8 cellular contexts compared by ENCODE assay signal in genomic region chr19:47157455-47158321, GRCh38. TPM values are rescaled to one million over a fixed set of nuclear protein-coding genes. Genes with fewer than 3 reads are reported as not detected.
DNase-seq lines count a peak whose midpoint lies in the region; ATAC-seq and TF ChIP-seq lines count a peak whose summit lies in the region.

No MANE protein-coding gene starts in this region.

- H3K27me3 Mint-ChIP-seq in activated T-cell treated with anti-CD3 and anti-CD28 coated beads, Interleukin-2, amount 50 U/mL, for 72 hours (ENCODE audit: low read depth): no peaks in the 10 kb centered on the region
- no peaks in the 10 kb centered on the region for H3K27me3 Mint-ChIP-seq in natural killer cell (ENCODE audit: low read depth in 2 of 2)

- peaks cover 71% of the 10 kb centered on the region for H3K4me1 Mint-ChIP-seq in activated T-cell treated with anti-CD3 and anti-CD28 coated beads, Interleukin-2, amount 50 U/mL, for 72 hours (ENCODE audit: low read depth)
- peaks cover 34 to 46% of the 10 kb centered on the region in 2 donors for H3K4me1 Mint-ChIP-seq in natural killer cell

- TF ChIP-seq CTCF in fibroblast of pulmonary artery (IDR thresholded peaks at IDR 0.05; ENCODE audit: low read length, missing control alignments): peak; percentile 12
- TF ChIP-seq CTCF in natural killer cell (IDR thresholded peaks at IDR 0.05): no peak

- DNase-seq in CD1c-positive myeloid dendritic cell (ENCODE audit: extremely low spot score): peak; percentile 66
- DNase-seq in KBM-7: peak; percentile 79
- no peak for DNase-seq in activated T-cell treated with anti-CD3 and anti-CD28 coated beads, Interleukin-2, amount 50 U/mL, for 72 hours
- DNase-seq in fibroblast of pulmonary artery (ENCODE audit: low read depth): peak; percentile 86
- DNase-seq in natural killer cell: no peak
- no peak for DNase-seq in amniotic stem cell (lab: John Stamatoyannopoulos, UW)
- no peak for DNase-seq in NCI-H526 treated with DMSO at 0.1 percent for 48 hours (lab: John Stamatoyannopoulos, UW)

- peak overlapping the region; percentile 69 to 80 for H3K4me3 Mint-ChIP-seq in activated T-cell treated with anti-CD3 and anti-CD28 coated beads, Interleukin-2, amount 50 U/mL, for 72 hours
- peak overlapping the region; percentile 80 for H3K4me3 Mint-ChIP-seq in natural killer cell

- in situ Hi-C loops in KBM-7 (cut with MboI; ENCODE audit: low pct_unique_long_range_greater_than_20kb, low sequenced_read_pairs): no loop called here

- H3K27ac Mint-ChIP-seq in activated T-cell treated with anti-CD3 and anti-CD28 coated beads, Interleukin-2, amount 50 U/mL, for 72 hours: peak overlapping the region; percentile 96
- H3K27ac Mint-ChIP-seq in natural killer cell: peak overlapping the region; percentile 89 to 93

- H3K36me3 Mint-ChIP-seq in activated T-cell treated with anti-CD3 and anti-CD28 coated beads, Interleukin-2, amount 50 U/mL, for 72 hours (ENCODE audit: insufficient read depth in 2 of 2): peaks cover 17 to 43% of the 10 kb centered on the region in 2 donors
- H3K36me3 Mint-ChIP-seq in natural killer cell: peaks cover 1% of the 10 kb centered on the region

- intact Hi-C loops in natural killer cell (cut with micrococcal nuclease): loop anchor here (1.0 to 5.0 kb wide), 3 partner anchors 19 to 70 kb away; no protein-coding TSS in a partner anchor

- no peak for ATAC-seq in activated T-cell treated with anti-CD3 and anti-CD28 coated beads, Interleukin-2, amount 50 U/mL, for 72 hours (replicated peaks in 1 of 2)
- ATAC-seq in natural killer cell (peak; percentile 44 to 71 (median 56)), GM21717 (IDR thresholded peaks at IDR 0.05; ENCODE audit: unreplicated experiment) (no peak)

- no peak overlapping the region for H3K4me3 ChIP-seq in fibroblast of pulmonary artery (replicated peaks; ENCODE audit: low read depth, low read length)

- H3K9me3 Mint-ChIP-seq in activated T-cell treated with anti-CD3 and anti-CD28 coated beads, Interleukin-2, amount 50 U/mL, for 72 hours: no peaks in the 10 kb centered on the region
- no peaks in the 10 kb centered on the region for H3K9me3 Mint-ChIP-seq in natural killer cell

RNA-seq across cellular contexts. Expression of gene SAE1, which starts 27.1 kb away (rescaled TPM):
- 100 to 1,000 TPM; 232 to 254 TPM for total RNA-seq in activated T-cell treated with anti-CD3 and anti-CD28 coated beads, Interleukin-2, amount 50 U/mL, for 72 hours
- 10 to 100 TPM; 42.5 to 49.3 (median 46.0) TPM for total RNA-seq in natural killer cell

RNA-seq across cellular contexts. Expression of gene ZC3H4, which starts 44.1 kb away (rescaled TPM):
- 10 to 100 TPM; 76.0 to 84.0 TPM for total RNA-seq in activated T-cell treated with anti-CD3 and anti-CD28 coated beads, Interleukin-2, amount 50 U/mL, for 72 hours
- 10 to 100 TPM; 71.2 to 75.3 (median 73.3) TPM for total RNA-seq in natural killer cell

Comparison
In these comparisons a context has a peak if more than half of its experiments do, and no peak if none do; other contexts are left out.
1. DNase-seq: peak in CD1c-positive myeloid dendritic cell (single experiment), KBM-7 (single experiment) and fibroblast of pulmonary artery (single experiment); none in activated T-cell treated with anti-CD3 and anti-CD28 coated beads, Interleukin-2, amount 50 U/mL, for 72 hours (0 of 2), natural killer cell (single experiment), amniotic stem cell (single experiment) and NCI-H526 treated with DMSO at 0.1 percent for 48 hours (single experiment).
2. ATAC-seq: peak in natural killer cell (3 of 3); none in activated T-cell treated with anti-CD3 and anti-CD28 coated beads, Interleukin-2, amount 50 U/mL, for 72 hours (0 of 2) and GM21717 (single experiment).
3. RNA of gene SAE1, which starts 27.1 kb away (total RNA-seq): 232 to 254 TPM in activated T-cell treated with anti-CD3 and anti-CD28 coated beads, Interleukin-2, amount 50 U/mL, for 72 hours; 42.5 to 49.3 TPM in natural killer cell; every median in the first group is over 4 times any median in the second.